8 cellular contexts compared by ENCODE assay signal in genomic region chr16:56609463-56609921, GRCh38. TPM values are rescaled to one million over a fixed set of nuclear protein-coding genes. Genes with fewer than 3 reads are reported as not detected.
DNase-seq lines count a peak whose midpoint lies in the region; ATAC-seq and TF ChIP-seq lines count a peak whose summit lies in the region.

No MANE protein-coding gene starts in this region.

- intact Hi-C loops in activated CD4-positive, alpha-beta memory T cell treated with anti-CD3 and anti-CD28 coated beads for 36 hours (cut with micrococcal nuclease): loop anchor here (1.0 to 5.0 kb wide), 4 partner anchors 33 to 403 kb away; no protein-coding TSS in a partner anchor

- no peaks in the 10 kb centered on the region for H3K9me3 Mint-ChIP-seq in activated CD4-positive, alpha-beta memory T cell treated with anti-CD3 and anti-CD28 coated beads for 36 hours
- H3K9me3 Mint-ChIP-seq in effector memory CD8-positive, alpha-beta T cell: peaks cover 0 to 2% of the 10 kb centered on the region in 2 donors
- H3K9me3 Mint-ChIP-seq in stimulated activated naive CD8-positive, alpha-beta T cell treated with anti-CD3 and anti-CD28 coated beads, Interleukin-15, amount 100 ng/mL, for 72 hours: no peaks in the 10 kb centered on the region

- H3K4me3 Mint-ChIP-seq in activated CD4-positive, alpha-beta memory T cell treated with anti-CD3 and anti-CD28 coated beads for 36 hours: peak overlapping the region; percentile 81
- H3K4me3 Mint-ChIP-seq in effector memory CD8-positive, alpha-beta T cell: peak overlapping the region; percentile 88 to 98
- peak overlapping the region; percentile 90 to 97 for H3K4me3 Mint-ChIP-seq in stimulated activated naive CD8-positive, alpha-beta T cell treated with anti-CD3 and anti-CD28 coated beads, Interleukin-15, amount 100 ng/mL, for 72 hours

- peaks cover 3 to 10% of the 10 kb centered on the region in 2 donors for H3K4me1 ChIP-seq in muscle layer of duodenum (ENCODE audit: control insufficient read depth in 1 of 2, insufficient read depth in 2 of 2, low read length in 2 of 2)

- H3K27me3 ChIP-seq in muscle layer of duodenum (ENCODE audit: low read depth, low read length): no peaks in the 10 kb centered on the region

- no peaks in the 10 kb centered on the region for H3K36me3 Mint-ChIP-seq in activated CD4-positive, alpha-beta memory T cell treated with anti-CD3 and anti-CD28 coated beads for 36 hours
- H3K36me3 Mint-ChIP-seq in effector memory CD8-positive, alpha-beta T cell (ENCODE audit: insufficient read depth): no peaks in the 10 kb centered on the region

- peaks cover 0 to 7% of the 10 kb centered on the region in 2 donors for H3K36me3 ChIP-seq in muscle layer of duodenum (ENCODE audit: control insufficient read depth in 1 of 2, insufficient read depth in 2 of 2, low read length in 2 of 2)

- CTCF ChIA-PET in activated CD4-positive, alpha-beta memory T cell treated with anti-CD3 and anti-CD28 coated beads for 36 hours (lab: Charles Lee): interaction anchor here (1.4 to 4.0 kb wide), 5 partner anchors 8 to 92 kb away, joined by 3 to 16 read pairs (median 5); partner anchors contain the start of gene MT1A

- peak; percentile 34 for ATAC-seq in HG02588 (IDR thresholded peaks at IDR 0.05; ENCODE audit: unreplicated experiment)
- peak; percentile 45 for ATAC-seq in effector memory CD8-positive, alpha-beta T cell (replicated peaks)
- ATAC-seq in stimulated activated naive CD8-positive, alpha-beta T cell treated with anti-CD3 and anti-CD28 coated beads, Interleukin-15, amount 100 ng/mL, for 72 hours: peak; percentile 48
- no peak for ATAC-seq in HG02763 (IDR thresholded peaks at IDR 0.05; ENCODE audit: unreplicated experiment)

- peak overlapping the region; percentile 96 for H3K27ac ChIP-seq in muscle layer of duodenum (ENCODE audit: low read length)

- H3K4me3 ChIP-seq in GM12864 (ENCODE audit: low read depth, low read length): peak overlapping the region; percentile 58
- peak overlapping the region; percentile 82 to 91 for H3K4me3 ChIP-seq in muscle layer of duodenum (ENCODE audit: low read depth in 1 of 2, low read length in 2 of 2)

- H3K4me1 Mint-ChIP-seq in activated CD4-positive, alpha-beta memory T cell treated with anti-CD3 and anti-CD28 coated beads for 36 hours (ENCODE audit: low read depth): peaks cover 69% of the 10 kb centered on the region
- peaks cover 29 to 44% of the 10 kb centered on the region in 2 donors for H3K4me1 Mint-ChIP-seq in effector memory CD8-positive, alpha-beta T cell (ENCODE audit: low read depth in 2 of 2)
- H3K4me1 Mint-ChIP-seq in stimulated activated naive CD8-positive, alpha-beta T cell treated with anti-CD3 and anti-CD28 coated beads, Interleukin-15, amount 100 ng/mL, for 72 hours: peaks cover 83% of the 10 kb centered on the region

- H3K9me3 ChIP-seq in muscle layer of duodenum (ENCODE audit: control insufficient read depth in 1 of 2, low read length in 2 of 2): no peaks in the 10 kb centered on the region

- no peak for TF ChIP-seq CTCF in GM12864 (IDR thresholded peaks at IDR 0.05; ENCODE audit: low read depth, low read length, missing control alignments)

- DNase-seq in GM12864 (ENCODE audit: low read depth) (peak; percentile 76), NCI-H2171 treated with DMSO at 0.1 percent for 48 hours (lab: John Stamatoyannopoulos, UW) (peak; percentile 66)
- DNase-seq in activated CD4-positive, alpha-beta memory T cell treated with anti-CD3 and anti-CD28 coated beads for 36 hours: peak; percentile 82
- DNase-seq in effector memory CD8-positive, alpha-beta T cell: peak; percentile 67 to 72 (median 68)
- peak; percentile 73 to 82 for DNase-seq in stimulated activated naive CD8-positive, alpha-beta T cell treated with anti-CD3 and anti-CD28 coated beads, Interleukin-15, amount 100 ng/mL, for 72 hours

- peak overlapping the region; percentile 79 for H3K27ac Mint-ChIP-seq in activated CD4-positive, alpha-beta memory T cell treated with anti-CD3 and anti-CD28 coated beads for 36 hours
- peak overlapping the region; percentile 90 to 99 for H3K27ac Mint-ChIP-seq in effector memory CD8-positive, alpha-beta T cell
- peak overlapping the region; percentile 82 to 91 for H3K27ac Mint-ChIP-seq in stimulated activated naive CD8-positive, alpha-beta T cell treated with anti-CD3 and anti-CD28 coated beads, Interleukin-15, amount 100 ng/mL, for 72 hours

- H3K27me3 Mint-ChIP-seq in activated CD4-positive, alpha-beta memory T cell treated with anti-CD3 and anti-CD28 coated beads for 36 hours: no peaks in the 10 kb centered on the region
- H3K27me3 Mint-ChIP-seq in effector memory CD8-positive, alpha-beta T cell: no peaks in the 10 kb centered on the region
- H3K27me3 Mint-ChIP-seq in stimulated activated naive CD8-positive, alpha-beta T cell treated with anti-CD3 and anti-CD28 coated beads, Interleukin-15, amount 100 ng/mL, for 72 hours: no peaks in the 10 kb centered on the region

- POLR2A ChIA-PET in activated CD4-positive, alpha-beta memory T cell treated with anti-CD3 and anti-CD28 coated beads for 36 hours (lab: Charles Lee): no interaction called here

RNA-seq across cellular contexts. Expression of gene MT2A, which starts 1.1 kb away (rescaled TPM):
- total RNA-seq in activated CD4-positive, alpha-beta memory T cell treated with anti-CD3 and anti-CD28 coated beads for 36 hours: 100 to 1,000 TPM; 102 to 105 TPM

RNA-seq across cellular contexts. Expression of gene MT1E, which starts 16.1 kb away (rescaled TPM):
- total RNA-seq in activated CD4-positive, alpha-beta memory T cell treated with anti-CD3 and anti-CD28 coated beads for 36 hours: 1 to 10 TPM; 4.4 to 4.8 TPM

RNA-seq across cellular contexts. Expression of gene MT3, which starts 20.2 kb away (rescaled TPM):
- total RNA-seq in activated CD4-positive, alpha-beta memory T cell treated with anti-CD3 and anti-CD28 coated beads for 36 hours: 1 to 10 TPM; 3.1 to 3.9 TPM

RNA-seq across cellular contexts. Expression of gene MT1M, which starts 23.0 kb away (rescaled TPM):
- total RNA-seq in activated CD4-positive, alpha-beta memory T cell treated with anti-CD3 and anti-CD28 coated beads for 36 hours: not detected

RNA-seq across cellular contexts. Expression of gene MT1A, which starts 29.0 kb away (rescaled TPM):
- under 1 TPM in 1 of 2 experiments, not detected in 1; 0.94 TPM for total RNA-seq in activated CD4-positive, alpha-beta memory T cell treated with anti-CD3 and anti-CD28 coated beads for 36 hours
